Comparison of ENCODE assay signal across 10 cellular contexts in genomic region chr21:43893536-43894205, GRCh38. TPM values are rescaled to one million over a fixed set of nuclear protein-coding genes. Genes with fewer than 3 reads are reported as not detected.
DNase-seq lines count a peak whose midpoint lies in the region; ATAC-seq, FAIRE-seq and TF ChIP-seq lines count a peak whose summit lies in the region.
"Had no signal": no experiment of that assay in that cellular context is flagged by ENCODE, and none has a peak within 500 bp of the region (broad histone marks: within the 10 kb centered on the region; RNA-seq: fewer than 3 reads in every experiment).

No MANE protein-coding gene starts in this region.

- H3K4me1 ChIP-seq in mesendoderm (ENCODE audit: control insufficient read depth, low read depth, low read length): no peaks in the 10 kb centered on the region

- H2AK5ac ChIP-seq in mesendoderm (ENCODE audit: low read length): no peak overlapping the region

- H3K18ac ChIP-seq in mesendoderm (ENCODE audit: low read length): no peak overlapping the region

- no peaks in the 10 kb centered on the region for H3K36me3 ChIP-seq in mesendoderm (ENCODE audit: control insufficient read depth, insufficient read depth, low read length)
- H3K36me3 ChIP-seq: adrenal gland had no signal

- H3K27me3 ChIP-seq in mesendoderm (ENCODE audit: insufficient read depth, low read length, poor library complexity): no peaks in the 10 kb centered on the region
- H3K27me3 ChIP-seq: adrenal gland had no signal

- no peak overlapping the region for H2BK5ac ChIP-seq in mesendoderm (ENCODE audit: low read length)

- H3K4me3 ChIP-seq in mesendoderm (ENCODE audit: low read length): no peak overlapping the region
- H3K4me3 ChIP-seq: adrenal gland had no signal

- peaks cover 10% of the 10 kb centered on the region for H3K36me3 Mint-ChIP-seq in activated naive CD4-positive, alpha-beta T cell treated with anti-CD3 and anti-CD28 coated beads, Interleukin-2, amount 50 U/mL, for 24 hours
- peaks cover 42% of the 10 kb centered on the region for H3K36me3 Mint-ChIP-seq in nephron progenitor cell (ENCODE audit: low read depth)

- no peak overlapping the region for H3K4ac ChIP-seq in mesendoderm (ENCODE audit: low read depth, low read length)

- no peak overlapping the region for H4K8ac ChIP-seq in mesendoderm (ENCODE audit: low read depth, low read length)

- H3K27ac ChIP-seq in mesendoderm (ENCODE audit: low read depth, low read length): no peak overlapping the region

- no peak overlapping the region for H3K23ac ChIP-seq in mesendoderm (ENCODE audit: low read length)

- no peak overlapping the region for H3K4me2 ChIP-seq in mesendoderm (ENCODE audit: low read length)

- DNase-seq in GM12891 (ENCODE audit: insufficient read length, low spot score) (no peak), nephron progenitor cell (no peak), HCEC 1CT (no peak), mesendoderm (no peak), LoVo (ENCODE audit: low spot score) (no peak), RKO (ENCODE audit: low spot score) (no peak)
- DNase-seq: NCI-H446 treated with DMSO at 0.1 percent for 48 hours had no signal

- H3K27ac Mint-ChIP-seq in activated naive CD4-positive, alpha-beta T cell treated with anti-CD3 and anti-CD28 coated beads, Interleukin-2, amount 50 U/mL, for 24 hours: peak overlapping the region; percentile 73
- peak overlapping the region; percentile 52 for H3K27ac Mint-ChIP-seq in nephron progenitor cell

- H2BK15ac ChIP-seq in mesendoderm (replicated peaks; ENCODE audit: low read depth): no peak overlapping the region

- no peak overlapping the region for H2BK120ac ChIP-seq in mesendoderm (ENCODE audit: low read depth, low read length)

- peak; percentile 66 for ATAC-seq in HG02642 (IDR thresholded peaks at IDR 0.05; ENCODE audit: poor library complexity, unreplicated experiment)

- H3K4me3 Mint-ChIP-seq in activated naive CD4-positive, alpha-beta T cell treated with anti-CD3 and anti-CD28 coated beads, Interleukin-2, amount 50 U/mL, for 24 hours: peak overlapping the region; percentile 76
- no peak overlapping the region for H3K4me3 Mint-ChIP-seq in nephron progenitor cell

- no peak overlapping the region for H3K9ac ChIP-seq in mesendoderm (ENCODE audit: low read length)

- no peak; the same call in 1 of the 2 replicates for TF ChIP-seq POLR2A in GM12891 (IDR thresholded peaks at IDR 0.05; ENCODE audit: low read depth, low read length)

- peaks cover 53% of the 10 kb centered on the region for H3K4me1 Mint-ChIP-seq in activated naive CD4-positive, alpha-beta T cell treated with anti-CD3 and anti-CD28 coated beads, Interleukin-2, amount 50 U/mL, for 24 hours
- peaks cover 23% of the 10 kb centered on the region for H3K4me1 Mint-ChIP-seq in nephron progenitor cell

- no peak overlapping the region for H3K56ac ChIP-seq in mesendoderm (ENCODE audit: low read length)

- H3K79me1 ChIP-seq in mesendoderm (ENCODE audit: low read length): no peaks in the 10 kb centered on the region

- no peak for TF ChIP-seq CTCF in nephron progenitor cell (IDR thresholded peaks at IDR 0.05)

- peak; percentile 91 for FAIRE-seq in GM12891 (lab: Jason Lieb, UNC)

- H4K5ac ChIP-seq in mesendoderm (ENCODE audit: low read length): no peak overlapping the region

- no CpG with 5 or more reads among the region's 19 CpGs for WGBS in mesendoderm (ENCODE audit: extremely low coverage, insufficient coverage, low lambda C conversion rate)

- no peaks in the 10 kb centered on the region for H3K9me3 Mint-ChIP-seq in activated naive CD4-positive, alpha-beta T cell treated with anti-CD3 and anti-CD28 coated beads, Interleukin-2, amount 50 U/mL, for 24 hours
- H3K9me3 Mint-ChIP-seq in nephron progenitor cell: peaks cover 60% of the 10 kb centered on the region

- H3K79me2 ChIP-seq in mesendoderm (ENCODE audit: control insufficient read depth, insufficient read depth, low read length): no peaks in the 10 kb centered on the region

- no peaks in the 10 kb centered on the region for H3K27me3 Mint-ChIP-seq in activated naive CD4-positive, alpha-beta T cell treated with anti-CD3 and anti-CD28 coated beads, Interleukin-2, amount 50 U/mL, for 24 hours
- H3K27me3 Mint-ChIP-seq in nephron progenitor cell (ENCODE audit: low read depth, poor library complexity): peaks cover 13% of the 10 kb centered on the region

TF ChIP-seq in GM12891, 5 proteins besides CTCF, POLR2A, EP300 and RAD21:
- TF ChIP-seq PAX5 (IDR thresholded peaks at IDR 0.05; ENCODE audit: insufficient read depth, low read length, severe bottlenecking): no peak
- TF ChIP-seq SPI1 (IDR thresholded peaks at IDR 0.05; ENCODE audit: low read depth, low read length): no peak
- TF ChIP-seq POLR2AphosphoS5 (IDR thresholded peaks at IDR 0.05; ENCODE audit: low read depth, low read length): peak; percentile 40; the same call in 1 of the 2 replicates
- no peak for TF ChIP-seq POU2F2 (IDR thresholded peaks at IDR 0.05; ENCODE audit: low read depth, low read length)
- TF ChIP-seq TAF1 (IDR thresholded peaks at IDR 0.05; ENCODE audit: low read depth, low read length): no peak

RNA-seq across cellular contexts. Expression of gene AGPAT3, which starts 28.6 kb away (rescaled TPM):
- 36.9 TPM for polyA plus RNA-seq in GM12891 (2012; ENCODE audit: low read depth, missing spikeins)
- 11.7 TPM for polyA plus RNA-seq in mesendoderm (2013, experiment 1 of 2)
- polyA plus RNA-seq in mesendoderm (2013, experiment 2 of 2): 11.5 TPM
